In the genomic region with DNA sequence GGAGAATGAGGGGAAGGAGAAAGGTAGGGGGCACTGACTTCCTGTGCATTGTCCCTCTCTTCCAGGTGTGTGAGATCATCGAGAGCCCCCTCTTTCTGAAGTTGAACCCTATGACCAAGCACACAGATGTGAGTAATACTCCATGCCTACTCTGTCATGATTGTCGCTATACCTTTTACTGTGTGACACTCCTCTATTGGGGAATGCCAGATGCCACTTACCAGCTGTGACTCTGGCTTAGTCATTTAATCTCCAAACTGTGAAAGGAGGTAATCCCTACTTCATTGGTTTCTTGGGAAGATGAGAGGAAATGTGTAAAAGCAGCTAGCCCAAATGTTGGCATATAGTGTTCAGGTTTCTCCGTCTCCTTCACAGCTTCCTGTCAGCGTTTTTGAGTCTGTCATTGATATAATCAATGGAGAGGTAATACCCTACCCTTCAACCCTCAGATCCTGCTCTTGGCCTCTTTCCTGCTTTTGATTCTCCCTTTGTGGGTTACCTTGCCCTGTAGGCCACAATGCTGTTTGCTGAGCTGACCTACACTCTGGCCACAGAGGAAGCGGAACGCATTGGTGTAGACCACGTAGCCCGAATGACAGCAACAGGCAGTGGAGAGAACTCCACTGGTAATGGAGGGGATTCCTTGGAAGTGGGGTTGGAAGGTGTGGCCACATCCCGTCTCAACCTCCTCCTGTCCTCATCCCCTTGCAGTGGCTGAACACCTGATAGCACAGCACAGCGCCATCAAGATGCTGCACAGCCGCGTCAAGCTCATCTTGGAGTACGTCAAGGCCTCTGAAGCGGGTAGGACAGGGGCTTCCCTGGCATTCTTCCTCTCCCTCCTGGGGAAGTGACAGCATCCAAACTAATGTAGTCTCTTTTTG, we compare ENCODE assay signal across 1 cellular context.
TF ChIP-seq lines count a peak whose summit lies in the region.

No MANE protein-coding gene starts in this region.

TF ChIP-seq in GM12878, 131 proteins besides CTCF, POLR2A, EP300 and RAD21:
- TF ChIP-seq HDAC6 (IDR thresholded peaks at IDR 0.05; ENCODE audit: unreplicated experiment) (no peak), HSF1 (IDR thresholded peaks at IDR 0.05; ENCODE audit: low read depth, low read length) (no peak), CEBPB (IDR thresholded peaks at IDR 0.05; ENCODE audit: borderline replicate concordance in 1 of 2, low read depth in 2 of 2, low read length in 2 of 2) (no peak), RFX5 (IDR thresholded peaks at IDR 0.05; ENCODE audit: low read depth, low read length) (no peak), ASH2L (IDR thresholded peaks at IDR 0.05; ENCODE audit: borderline replicate concordance, low read depth) (no peak), SUPT20H (IDR thresholded peaks at IDR 0.05; ENCODE audit: borderline replicate concordance, control insufficient read depth, low read depth, low read length) (no peak), HDAC2 (IDR thresholded peaks at IDR 0.05) (no peak), MYB (IDR thresholded peaks at IDR 0.05; ENCODE audit: borderline replicate concordance, low read depth, low read length) (no peak)
- TF ChIP-seq, protein P1, sequence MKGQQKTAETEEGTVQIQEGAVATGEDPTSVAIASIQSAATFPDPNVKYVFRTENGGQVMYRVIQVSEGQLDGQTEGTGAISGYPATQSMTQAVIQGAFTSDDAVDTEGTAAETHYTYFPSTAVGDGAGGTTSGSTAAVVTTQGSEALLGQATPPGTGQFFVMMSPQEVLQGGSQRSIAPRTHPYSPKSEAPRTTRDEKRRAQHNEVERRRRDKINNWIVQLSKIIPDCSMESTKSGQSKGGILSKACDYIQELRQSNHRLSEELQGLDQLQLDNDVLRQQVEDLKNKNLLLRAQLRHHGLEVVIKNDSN (IDR thresholded peaks at IDR 0.05; ENCODE audit: borderline replicate concordance, extremely low read length, insufficient read depth, low read depth, low read length): no peak
